Comparison of ENCODE assay signal across 5 cellular contexts in genomic region chr19:49049011-49049410, GRCh38. TPM values are rescaled to one million over a fixed set of nuclear protein-coding genes. Genes with fewer than 3 reads are reported as not detected.
"Had no signal": no experiment of that assay in that cellular context is flagged by ENCODE, and none has a peak within 500 bp of the region (broad histone marks: within the 10 kb centered on the region; RNA-seq: fewer than 3 reads in every experiment).

Gene CGB8 (minus strand): TSS chr19:49049111. CDS start chr19:49048739, 372 bp downstream.

RNA-seq across cellular contexts. Expression of gene CGB8, which starts in this region (rescaled TPM):
- total RNA-seq: NCI-H460, Peyer's patch, Right ventricle myocardium inferior, SJCRH30, SK-MEL-5 had no signal
